ENCODE assay signal across 1 cellular context in genomic region chr10:4263281-4263921, GRCh38.
TF ChIP-seq lines count a peak whose summit lies in the region.

No MANE protein-coding gene starts in this region.

TF ChIP-seq in HepG2, 621 proteins besides CTCF, POLR2A, EP300 and RAD21 (continued from another document):
- TF ChIP-seq ARNTL (CRISPR knock-in tag; IDR thresholded peaks at IDR 0.05) = no peak
- no peak for TF ChIP-seq ZFP41 (CRISPR knock-in tag; IDR thresholded peaks at IDR 0.05; ENCODE audit: borderline replicate concordance)
- no peak for TF ChIP-seq CCDC6 (CRISPR knock-in tag; IDR thresholded peaks at IDR 0.05)
- TF ChIP-seq KLF15 (CRISPR knock-in tag; IDR thresholded peaks at IDR 0.05; ENCODE audit: borderline replicate concordance) = no peak
- no peak for TF ChIP-seq KDM1A (CRISPR knock-in tag; IDR thresholded peaks at IDR 0.05)
- TF ChIP-seq ZNF263 (CRISPR knock-in tag; IDR thresholded peaks at IDR 0.05) = no peak
- TF ChIP-seq ZNF232 (CRISPR knock-in tag; IDR thresholded peaks at IDR 0.05; ENCODE audit: borderline replicate concordance) = no peak
- TF ChIP-seq ZNF562 (CRISPR knock-in tag; IDR thresholded peaks at IDR 0.05; ENCODE audit: borderline replicate concordance) = no peak
- TF ChIP-seq ZNF552 (CRISPR knock-in tag; IDR thresholded peaks at IDR 0.05; ENCODE audit: borderline replicate concordance) = no peak
- TF ChIP-seq NR2F6 (IDR thresholded peaks at IDR 0.05) = no peak
- TF ChIP-seq NR2F6 (CRISPR knock-in tag; IDR thresholded peaks at IDR 0.05) = no peak
- no peak for TF ChIP-seq FOXK1 (CRISPR knock-in tag; IDR thresholded peaks at IDR 0.05; ENCODE audit: borderline replicate concordance, low read depth)
- no peak for TF ChIP-seq U2AF2 (IDR thresholded peaks at IDR 0.05; ENCODE audit: low read depth, low read length)
